In genomic region chr6:11770546-11771466, GRCh38 we compare ENCODE assay signal across 9 cellular contexts. TPM values are rescaled to one million over a fixed set of nuclear protein-coding genes. Genes with fewer than 3 reads are reported as not detected.
DNase-seq lines count a peak whose midpoint lies in the region; ATAC-seq, FAIRE-seq and TF ChIP-seq lines count a peak whose summit lies in the region.
"Had no signal": no experiment of that assay in that cellular context is flagged by ENCODE, and none has a peak within 500 bp of the region (broad histone marks: within the 10 kb centered on the region; RNA-seq: fewer than 3 reads in every experiment).

No MANE protein-coding gene starts in this region.

- no peak overlapping the region for H2AFZ ChIP-seq in neural progenitor cell (replicated peaks)

- no peak for FAIRE-seq in GM12892 (lab: Jason Lieb, UNC)

- no peaks in the 10 kb centered on the region for H3F3A ChIP-seq in neural progenitor cell (ENCODE audit: low read depth)

- peaks cover 2% of the 10 kb centered on the region for H3K36me3 Mint-ChIP-seq in neural progenitor cell
- H3K36me3 Mint-ChIP-seq: natural killer cell had no signal

- H3K4me1 ChIP-seq in neural progenitor cell = peaks cover 13% of the 10 kb centered on the region

- no peak for ATAC-seq in GM21515 (IDR thresholded peaks at IDR 0.05; ENCODE audit: unreplicated experiment)
- no peak for ATAC-seq in GM21381 (IDR thresholded peaks at IDR 0.05; ENCODE audit: unreplicated experiment)

- peaks cover 22% of the 10 kb centered on the region for H3K4me1 Mint-ChIP-seq in neural progenitor cell
- H3K4me1 Mint-ChIP-seq: natural killer cell had no signal

- H3K9me3 Mint-ChIP-seq in neural progenitor cell = peaks cover 3% of the 10 kb centered on the region
- H3K9me3 Mint-ChIP-seq: natural killer cell had no signal

- peaks cover 11% of the 10 kb centered on the region for H3K27me3 Mint-ChIP-seq in neural progenitor cell (ENCODE audit: insufficient read depth, low read depth)

- H3K9ac ChIP-seq in neural progenitor cell = no peak overlapping the region

- no peaks in the 10 kb centered on the region for H3K9me3 ChIP-seq in neural progenitor cell (ENCODE audit: low read depth)

- H3K4me2 ChIP-seq in neural progenitor cell = no peak overlapping the region

- H3K27ac ChIP-seq in neural progenitor cell = no peak overlapping the region

- no peak for TF ChIP-seq POLR2A in GM12892 (IDR thresholded peaks at IDR 0.05; ENCODE audit: low read depth, low read length)

- H3K79me2 ChIP-seq in neural progenitor cell (ENCODE audit: low read depth) = no peaks in the 10 kb centered on the region

- no peaks in the 10 kb centered on the region for H3K27me3 ChIP-seq in neural progenitor cell

- DNase-seq in GM12892 (ENCODE audit: insufficient read length) = peak; percentile 28
- DNase-seq in RPMI7951 (ENCODE audit: low read depth) = peak; percentile 99
- peak; percentile 100 for DNase-seq in fibroblast of the aortic adventitia (ENCODE audit: low read depth)
- peak; percentile 16 for DNase-seq in neural progenitor cell (ENCODE audit: low spot score)
- no peak for DNase-seq in SW480 (ENCODE audit: low spot score)
- DNase-seq in central memory CD4-positive, alpha-beta T cell = no peak
- DNase-seq: natural killer cell had no signal

- H3K36me3 ChIP-seq in neural progenitor cell = no peaks in the 10 kb centered on the region

- no peak overlapping the region for H3K27ac Mint-ChIP-seq in neural progenitor cell

- H3K4me3 ChIP-seq in fibroblast of the aortic adventitia (ENCODE audit: low read depth, low read length) (peak overlapping the region; percentile 13), neural progenitor cell (no peak overlapping the region)

- H3K4me3 Mint-ChIP-seq in neural progenitor cell = no peak overlapping the region
- H3K4me3 Mint-ChIP-seq: natural killer cell had no signal

- no peaks in the 10 kb centered on the region for H4K20me1 ChIP-seq in neural progenitor cell (ENCODE audit: low read depth)

- TF ChIP-seq CTCF in fibroblast of the aortic adventitia (IDR thresholded peaks at IDR 0.05; ENCODE audit: insufficient read depth, low read length) (no peak), neural progenitor cell (IDR thresholded peaks at IDR 0.05) (no peak)

RNA-seq across cellular contexts. Expression of gene ADTRP, which starts 7.8 kb away (rescaled TPM):
- polyA plus RNA-seq in GM12892 (2012; ENCODE audit: missing spikeins) = 12.7 TPM
- 0.48 and 0.98 TPM in 2 replicates for total RNA-seq in RPMI7951 (2014; rRNA removed; shearing (Covaris generic))
- total RNA-seq in fibroblast of the aortic adventitia (ENCODE audit: low replicate concordance) (2.6 and 10.9 TPM in 2 replicates), neural progenitor cell (ENCODE audit: low replicate concordance) (not detected in 2 replicates)

Comparison
In these comparisons a context has a peak if more than half of its experiments do, and no peak if none do; other contexts are left out.
1. DNase-seq: peak in GM12892 (single experiment), RPMI7951 (single experiment), fibroblast of the aortic adventitia (single experiment) and neural progenitor cell (single experiment); none in SW480 (single experiment) and central memory CD4-positive, alpha-beta T cell (single experiment).